ENCODE assay signal across 8 cellular contexts in genomic region chr2:207163815-207164747, GRCh38. TPM values are rescaled to one million over a fixed set of nuclear protein-coding genes. Genes with fewer than 3 reads are reported as not detected.
DNase-seq lines count a peak whose midpoint lies in the region; ATAC-seq and TF ChIP-seq lines count a peak whose summit lies in the region.

No MANE protein-coding gene starts in this region.

- no peaks in the 10 kb centered on the region for H3K27me3 ChIP-seq in trophoblast cell (ENCODE audit: insufficient read depth, low read length)

- TF ChIP-seq CTCF in LNCaP clone FGC (IDR thresholded peaks at IDR 0.05; ENCODE audit: control insufficient read depth, extremely low read depth, insufficient read depth), result no peak

- peak overlapping the region; percentile 17 for H3K18ac ChIP-seq in trophoblast cell (ENCODE audit: low read length)

- H3K36me3 ChIP-seq in trophoblast cell (ENCODE audit: control insufficient read depth in 1 of 2, insufficient read depth in 2 of 2, low read length in 2 of 2), result no peaks in the 10 kb centered on the region

- H3K79me2 ChIP-seq in trophoblast cell (ENCODE audit: control insufficient read depth, insufficient read depth, low read length, poor library complexity), result peaks cover 16% of the 10 kb centered on the region

- 1% methylated on average over 20 of the region's 20 CpGs for WGBS in adipose tissue, 3 donors
- whole genome bisulfite sequencing in trophoblast cell (ENCODE audit: extremely low coverage, insufficient coverage, insufficient read length), result no CpG with 5 or more reads among the region's 20 CpGs

- H4K91ac ChIP-seq in trophoblast cell (ENCODE audit: low read depth, low read length), result peak overlapping the region; percentile 91

- H2BK5ac ChIP-seq in trophoblast cell (ENCODE audit: low read depth, low read length, poor library complexity), result peak overlapping the region; percentile 13

- ATAC-seq in left cardiac atrium, result peak in 1 of 2 donors; percentile 4
- no peak for ATAC-seq in HG03108 (IDR thresholded peaks at IDR 0.05; ENCODE audit: unreplicated experiment)
- no peak for ATAC-seq in HG03139 (IDR thresholded peaks at IDR 0.05; ENCODE audit: unreplicated experiment)
- no peak for ATAC-seq in HG03571 (IDR thresholded peaks at IDR 0.05; ENCODE audit: unreplicated experiment)

- intact Hi-C loops in left cardiac atrium (cut with DNase I), result loop anchor here (2.0 to 10.0 kb wide), 5 partner anchors 42 to 311 kb away; no protein-coding TSS in a partner anchor

- H3K9ac ChIP-seq in trophoblast cell (ENCODE audit: low read length), result peak overlapping the region; percentile 77

- H2BK12ac ChIP-seq in trophoblast cell (ENCODE audit: low read length), result peak overlapping the region; percentile 5

- H3K4me1 ChIP-seq in trophoblast cell (ENCODE audit: control insufficient read depth in 1 of 2, insufficient read depth in 2 of 2, low read length in 2 of 2), result peaks cover 7 to 12% of the 10 kb centered on the region in 2 experiments

- H4K12ac ChIP-seq in trophoblast cell (ENCODE audit: low read depth, low read length), result no peak overlapping the region

- H3K4me2 ChIP-seq in trophoblast cell (ENCODE audit: low read length), result peak overlapping the region; percentile 88

- H2BK120ac ChIP-seq in trophoblast cell (ENCODE audit: insufficient read depth, low read length, poor library complexity), result peak overlapping the region; percentile 15

- H3K4ac ChIP-seq in trophoblast cell (ENCODE audit: low read depth, low read length), result no peak overlapping the region

- H2AK5ac ChIP-seq in trophoblast cell (ENCODE audit: low read length), result no peak overlapping the region

- H3K4me3 ChIP-seq in LNCaP clone FGC (ENCODE audit: low read depth, low read length), result peak overlapping the region; percentile 5; the same call in 1 of the 2 replicates
- peak overlapping the region; percentile 86 for H3K4me3 ChIP-seq in trophoblast cell (ENCODE audit: low read depth, low read length)

- peaks cover 31% of the 10 kb centered on the region for H3K79me1 ChIP-seq in trophoblast cell (ENCODE audit: low read length)

- DNase-seq in DMS53 treated with DMSO at 0.1 percent for 48 hours (lab: John Stamatoyannopoulos, UW; ENCODE audit: unreplicated experiment) (peak; percentile 45), LNCaP clone FGC (ENCODE audit: low read depth) (no peak), left cardiac atrium (peak; percentile 68), trophoblast cell (peak; percentile 67 to 83)

- peak overlapping the region; percentile 5 for H3K14ac ChIP-seq in trophoblast cell (ENCODE audit: low read length)

- H3K27ac ChIP-seq in adipose tissue (ENCODE audit: low read depth, low read length) (peak overlapping the region; percentile 57), trophoblast cell (ENCODE audit: low read depth, low read length) (peak overlapping the region; percentile 86)

- H3K23ac ChIP-seq in trophoblast cell (ENCODE audit: low read length), result no peak overlapping the region

- H2AFZ ChIP-seq in trophoblast cell (ENCODE audit: insufficient read depth, low read length, poor library complexity), result no peak overlapping the region

- peak overlapping the region; percentile 15 for H4K8ac ChIP-seq in trophoblast cell (ENCODE audit: low read depth, low read length)

- no peaks in the 10 kb centered on the region for H3K9me3 ChIP-seq in trophoblast cell (ENCODE audit: insufficient read depth, low read depth, low read length)

RNA-seq across cellular contexts. Expression of gene KLF7, which starts 1.7 kb away (rescaled TPM):
- polyA plus RNA-seq in adipose tissue, result 10 to 100 TPM in 2 of 3 donors, 1 to 10 TPM in 1; 2.2 to 14.5 (median 11.1) TPM
- total RNA-seq in left cardiac atrium, result 10 to 100 TPM; 22.1 to 31.8 TPM
- polyA plus RNA-seq in trophoblast cell (2013), result 9.9 and 12.7 TPM in 2 replicates
